1 cellular context compared by ENCODE assay signal in the genomic region with DNA sequence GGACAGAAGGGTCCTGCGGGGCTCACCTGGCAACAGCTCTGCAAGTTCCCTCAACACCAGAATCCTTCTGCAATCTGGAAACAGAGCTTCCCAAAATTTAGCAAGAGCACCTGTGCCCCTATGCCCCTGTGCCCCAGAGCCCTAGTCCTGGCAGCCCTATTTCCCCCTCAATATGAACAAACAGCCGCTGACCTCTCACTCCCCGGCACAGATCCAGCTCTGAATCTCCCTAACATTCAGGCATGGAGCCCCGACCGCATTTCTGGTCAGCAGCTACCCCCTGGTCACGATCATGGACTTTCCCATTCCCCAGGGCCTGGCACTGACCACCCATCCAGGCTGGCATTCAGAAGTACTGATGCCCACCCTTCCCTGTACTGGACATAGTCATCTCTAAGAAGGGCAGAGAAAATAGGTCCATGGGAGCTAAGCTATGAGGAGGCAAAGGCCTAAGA.
TF ChIP-seq lines count a peak whose summit lies in the region.

No MANE protein-coding gene starts in this region.

TF ChIP-seq in IMR-90, 13 proteins besides CTCF, POLR2A, EP300 and RAD21:
- TF ChIP-seq, protein P1, sequence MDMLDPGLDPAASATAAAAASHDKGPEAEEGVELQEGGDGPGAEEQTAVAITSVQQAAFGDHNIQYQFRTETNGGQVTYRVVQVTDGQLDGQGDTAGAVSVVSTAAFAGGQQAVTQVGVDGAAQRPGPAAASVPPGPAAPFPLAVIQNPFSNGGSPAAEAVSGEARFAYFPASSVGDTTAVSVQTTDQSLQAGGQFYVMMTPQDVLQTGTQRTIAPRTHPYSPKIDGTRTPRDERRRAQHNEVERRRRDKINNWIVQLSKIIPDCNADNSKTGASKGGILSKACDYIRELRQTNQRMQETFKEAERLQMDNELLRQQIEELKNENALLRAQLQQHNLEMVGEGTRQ (IDR thresholded peaks at IDR 0.05; ENCODE audit: low read depth, low read length) = no peak
- no peak for TF ChIP-seq NFE2L2 (IDR thresholded peaks at IDR 0.05; ENCODE audit: low read depth, low read length)
- no peak for TF ChIP-seq RCOR1 (IDR thresholded peaks at IDR 0.05; ENCODE audit: insufficient replicate concordance, low read length)
TF ChIP-seq in IMR-90: peak in this region for 0.
